29 cellular contexts compared by ENCODE assay signal in genomic region chr6:143878272-143878760, GRCh38. TPM values are rescaled to one million over a fixed set of nuclear protein-coding genes. Genes with fewer than 3 reads are reported as not detected.
DNase-seq lines count a peak whose midpoint lies in the region; ATAC-seq and TF ChIP-seq lines count a peak whose summit lies in the region.
"Had no signal": no experiment of that assay in that cellular context is flagged by ENCODE, and none has a peak within 500 bp of the region (broad histone marks: within the 10 kb centered on the region; RNA-seq: fewer than 3 reads in every experiment).

No MANE protein-coding gene starts in this region.

- H2AFZ ChIP-seq in mammary epithelial cell (ENCODE audit: low read depth, low read length) (no peak overlapping the region), neuronal stem cell (ENCODE audit: low read length) (no peak overlapping the region)

- intact Hi-C loops in activated CD4-positive, alpha-beta T cell treated with anti-CD3 and anti-CD28 coated beads for 36 hours (cut with DNase I, micrococcal nuclease), result no loop called here
- intact Hi-C loops in mammary epithelial cell (cut with micrococcal nuclease), result no loop called here
- intact Hi-C loops in CD8-positive, alpha-beta T cell (cut with DNase I, micrococcal nuclease), result no loop called here

- H3K9me3 Mint-ChIP-seq in activated CD4-positive, alpha-beta T cell treated with anti-CD3 and anti-CD28 coated beads for 36 hours (ENCODE audit: low read depth), result peaks cover 20% of the 10 kb centered on the region
- H3K9me3 Mint-ChIP-seq in WTC11, result peaks cover 52% of the 10 kb centered on the region
- H3K9me3 Mint-ChIP-seq in CD8-positive, alpha-beta T cell, result peaks cover 21% of the 10 kb centered on the region
- H3K9me3 Mint-ChIP-seq: stimulated activated effector memory CD8-positive, alpha-beta T cell treated with anti-CD3 and anti-CD28 coated beads, Interleukin-12 subunit alpha, Interleukin-12 subunit beta, amount 100 ng/mL, for 72 hours had no signal

- H2BK12ac ChIP-seq in neuronal stem cell (ENCODE audit: low read length), result peak overlapping the region; percentile 16

- H3K23ac ChIP-seq in neuronal stem cell (ENCODE audit: low read depth, low read length, poor library complexity), result no peak overlapping the region

- H2AK5ac ChIP-seq in neuronal stem cell (ENCODE audit: low read depth, low read length), result no peak overlapping the region

- no peak overlapping the region for H3K4me3 ChIP-seq in mammary epithelial cell (replicated peaks in 1 of 3; ENCODE audit: insufficient read depth in 1 of 3, low read depth in 2 of 3, low read length in 3 of 3)
- H3K4me3 ChIP-seq in neuronal stem cell (ENCODE audit: low read length in 2 of 2), result no peak overlapping the region
- no peak overlapping the region for H3K4me3 ChIP-seq in CD8-positive, alpha-beta T cell (ENCODE audit: low read depth, low read length)
- H3K4me3 ChIP-seq: body of pancreas, esophagus muscularis mucosa, gastroesophageal sphincter, ovary, upper lobe of left lung had no signal

- H4K8ac ChIP-seq in neuronal stem cell (ENCODE audit: low read depth, low read length), result peak overlapping the region; percentile 77

- no peaks in the 10 kb centered on the region for H4K20me1 ChIP-seq in mammary epithelial cell (ENCODE audit: insufficient read depth, low read length)

- H3K14ac ChIP-seq in neuronal stem cell (ENCODE audit: low read length), result no peak overlapping the region

- H3K9ac ChIP-seq in mammary epithelial cell (ENCODE audit: insufficient read depth, low read length), result no peak overlapping the region
- peak overlapping the region; percentile 37 for H3K9ac ChIP-seq in neuronal stem cell (ENCODE audit: low read depth, low read length, poor library complexity)

- H3K27me3 ChIP-seq in mammary epithelial cell (ENCODE audit: insufficient read depth, low read length) (no peaks in the 10 kb centered on the region), neuronal stem cell (ENCODE audit: control insufficient read depth in 3 of 3, insufficient read depth in 3 of 3, low read depth in 1 of 3, low read length in 3 of 3) (no peaks in the 10 kb centered on the region)
- H3K27me3 ChIP-seq in CD8-positive, alpha-beta T cell (ENCODE audit: insufficient read depth, low read length), result no peaks in the 10 kb centered on the region
- H3K27me3 ChIP-seq: BE2C, body of pancreas, esophagus muscularis mucosa, gastroesophageal sphincter, ovary, upper lobe of left lung had no signal

- no peak overlapping the region for H3K27ac Mint-ChIP-seq in activated CD4-positive, alpha-beta T cell treated with anti-CD3 and anti-CD28 coated beads for 36 hours
- H3K27ac Mint-ChIP-seq in WTC11, result no peak overlapping the region
- no peak overlapping the region for H3K27ac Mint-ChIP-seq in CD8-positive, alpha-beta T cell
- H3K27ac Mint-ChIP-seq: activated CD8-positive, alpha-beta T cell treated with anti-CD3 and anti-CD28 coated beads, Interleukin-2, amount 10 ng/mL, durations not matched to agents 7 days and 5 days; nephron; stimulated activated effector memory CD8-positive, alpha-beta T cell treated with anti-CD3 and anti-CD28 coated beads, Interleukin-12 subunit alpha, Interleukin-12 subunit beta, amount 100 ng/mL, for 72 hours had no signal

- no peak overlapping the region for H2BK5ac ChIP-seq in neuronal stem cell (ENCODE audit: low read length)

- dilution Hi-C loops in mammary epithelial cell (cut with HindIII; ENCODE audit: low sequenced_read_pairs), result no loop called here

- H3K4ac ChIP-seq in neuronal stem cell (ENCODE audit: low read length), result no peak overlapping the region

- no TSS peak for BruUV-seq in mammary epithelial cell (replicated peaks; lab: Mats Ljungman, UMichigan)

- H4K91ac ChIP-seq in neuronal stem cell (ENCODE audit: low read depth, low read length, poor library complexity), result no peak overlapping the region

- no peak overlapping the region for H3K4me2 ChIP-seq in mammary epithelial cell (ENCODE audit: insufficient read depth, low read depth, low read length)
- H3K4me2 ChIP-seq in neuronal stem cell (ENCODE audit: insufficient read depth, low read length, poor library complexity, severe bottlenecking), result no peak overlapping the region

- peaks cover 3% of the 10 kb centered on the region for H3K36me3 Mint-ChIP-seq in activated CD4-positive, alpha-beta T cell treated with anti-CD3 and anti-CD28 coated beads for 36 hours (ENCODE audit: low read depth)
- H3K36me3 Mint-ChIP-seq in WTC11, result peaks cover 8% of the 10 kb centered on the region
- no peaks in the 10 kb centered on the region for H3K36me3 Mint-ChIP-seq in CD8-positive, alpha-beta T cell
- H3K36me3 Mint-ChIP-seq: stimulated activated effector memory CD8-positive, alpha-beta T cell treated with anti-CD3 and anti-CD28 coated beads, Interleukin-12 subunit alpha, Interleukin-12 subunit beta, amount 100 ng/mL, for 72 hours had no signal

- H3K79me1 ChIP-seq in neuronal stem cell (ENCODE audit: low read depth, low read length), result no peaks in the 10 kb centered on the region

- TF ChIP-seq CTCF in mammary epithelial cell (conservative IDR thresholded peaks at IDR 0.05 in 1 of 2, IDR thresholded peaks at IDR 0.05 in 1 of 2; ENCODE audit: extremely low read depth in 1 of 2, insufficient read depth in 1 of 2, low read depth in 1 of 2, low read length in 2 of 2) (no peak), WTC11 (IDR thresholded peaks at IDR 0.05) (no peak)
- TF ChIP-seq CTCF in CD8-positive, alpha-beta T cell (IDR thresholded peaks at IDR 0.05), result no peak

- H3K4me1 ChIP-seq in mammary epithelial cell (ENCODE audit: insufficient read depth, low read length) (no peaks in the 10 kb centered on the region), neuronal stem cell (ENCODE audit: control insufficient read depth in 2 of 2, insufficient read depth in 1 of 2, low read depth in 1 of 2, low read length in 2 of 2) (no peaks in the 10 kb centered on the region)
- H3K4me1 ChIP-seq in CD8-positive, alpha-beta T cell (ENCODE audit: insufficient read depth, low read length), result no peaks in the 10 kb centered on the region
- H3K4me1 ChIP-seq: BE2C, body of pancreas, esophagus muscularis mucosa, gastroesophageal sphincter, upper lobe of left lung had no signal

- WGBS in mammary epithelial cell (ENCODE audit: low coverage, missing lambda C conversion rate), result 100% methylated on average over 3 of the region's 3 CpGs
- no CpG with 5 or more reads among the region's 3 CpGs for WGBS in neuronal stem cell (ENCODE audit: extremely low coverage in 2 of 2, insufficient read length in 2 of 2, insufficient replicate concordance in 1 of 2), 2 donors

- POLR2A ChIA-PET in activated CD4-positive, alpha-beta T cell treated with anti-CD3 and anti-CD28 coated beads for 36 hours (lab: Charles Lee), result no interaction called here
- POLR2A ChIA-PET in WTC11 (lab: Charles Lee), result interaction anchor here (0.6 kb wide), 1 partner anchor 17 kb away, joined by 3 read pairs; no protein-coding TSS in a partner anchor
- POLR2A ChIA-PET in CD8-positive, alpha-beta T cell (lab: Charles Lee), result no interaction called here

- peaks cover 3% of the 10 kb centered on the region for H3K4me1 Mint-ChIP-seq in activated CD4-positive, alpha-beta T cell treated with anti-CD3 and anti-CD28 coated beads for 36 hours
- H3K4me1 Mint-ChIP-seq in WTC11, result no peaks in the 10 kb centered on the region
- no peaks in the 10 kb centered on the region for H3K4me1 Mint-ChIP-seq in CD8-positive, alpha-beta T cell (ENCODE audit: low read depth)

- in situ Hi-C loops in mammary epithelial cell (cut with MboI; ENCODE audit: low sequenced_read_pairs in 2 of 2), result no loop called here

- no peak overlapping the region for H3K4me3 Mint-ChIP-seq in activated CD4-positive, alpha-beta T cell treated with anti-CD3 and anti-CD28 coated beads for 36 hours
- H3K4me3 Mint-ChIP-seq in WTC11, result no peak overlapping the region
- H3K4me3 Mint-ChIP-seq in CD8-positive, alpha-beta T cell, result no peak overlapping the region
- H3K4me3 Mint-ChIP-seq: activated CD8-positive, alpha-beta T cell treated with anti-CD3 and anti-CD28 coated beads, Interleukin-2, amount 10 ng/mL, durations not matched to agents 7 days and 5 days; nephron; stimulated activated effector memory CD8-positive, alpha-beta T cell treated with anti-CD3 and anti-CD28 coated beads, Interleukin-12 subunit alpha, Interleukin-12 subunit beta, amount 100 ng/mL, for 72 hours had no signal

- no peak for DNase-seq in activated CD4-positive, alpha-beta T cell treated with anti-CD3 and anti-CD28 coated beads for 36 hours
- DNase-seq in activated CD4-positive, alpha-beta T cell treated with anti-CD3 and anti-CD28 coated beads, Interleukin-2, amount 50 U/mL, for 4 hours, result no peak
- DNase-seq in HT1080 (ENCODE audit: low read depth) (peak; percentile 26), mammary epithelial cell (peak; percentile 34), neuronal stem cell (ENCODE audit: low spot score) (no peak), WTC11 (ENCODE audit: low spot score) (no peak)
- no peak for DNase-seq in CD8-positive, alpha-beta T cell
- DNase-seq: activated CD4-positive, CD25-positive, alpha-beta regulatory T cell; activated CD8-positive, alpha-beta T cell treated with anti-CD3 and anti-CD28 coated beads, Interleukin-2, amount 10 ng/mL, durations not matched to agents 7 days and 5 days; activated gamma-delta T cell treated with Interleukin-2 at 50 U/mL for 16 hours; BE2C; body of pancreas; COR-L47; DND-41; effector memory CD4-positive, alpha-beta T cell; hippocampal formation; KBM-7; ovary; SHP77; substantia nigra; upper lobe of left lung had no signal

- no peaks in the 10 kb centered on the region for H3K27me3 Mint-ChIP-seq in activated CD4-positive, alpha-beta T cell treated with anti-CD3 and anti-CD28 coated beads for 36 hours
- no peaks in the 10 kb centered on the region; the same call in 1 of the 2 replicates for H3K27me3 Mint-ChIP-seq in WTC11 (ENCODE audit: low read depth)
- peaks cover 2% of the 10 kb centered on the region for H3K27me3 Mint-ChIP-seq in CD8-positive, alpha-beta T cell (ENCODE audit: low read depth)

- H3K79me2 ChIP-seq in mammary epithelial cell (ENCODE audit: insufficient read depth, low read length), result no peaks in the 10 kb centered on the region

- H3K18ac ChIP-seq in neuronal stem cell (ENCODE audit: low read length), result no peak overlapping the region

- H3K36me3 ChIP-seq in mammary epithelial cell (ENCODE audit: insufficient read depth, low read length), result no peaks in the 10 kb centered on the region
- H3K36me3 ChIP-seq in neuronal stem cell (replicated peaks in 1 of 2; ENCODE audit: control insufficient read depth in 2 of 2, insufficient read depth in 2 of 2, low read length in 2 of 2), result no peaks in the 10 kb centered on the region
- no peaks in the 10 kb centered on the region for H3K36me3 ChIP-seq in CD8-positive, alpha-beta T cell (ENCODE audit: insufficient read depth, low read length)
- H3K36me3 ChIP-seq: BE2C, esophagus muscularis mucosa, gastroesophageal sphincter, ovary, upper lobe of left lung had no signal

- H2BK15ac ChIP-seq in neuronal stem cell (ENCODE audit: low read length), result no peak overlapping the region

- CTCF ChIA-PET in activated CD4-positive, alpha-beta T cell treated with anti-CD3 and anti-CD28 coated beads for 36 hours (lab: Charles Lee), result interaction anchor here (1.5 kb wide), 1 partner anchor 302 kb away, joined by 4 read pairs; no protein-coding TSS in a partner anchor
- CTCF ChIA-PET in mammary epithelial cell (lab: Charles Lee; ENCODE audit: low non-redundant PET), result no interaction called here
- CTCF ChIA-PET in WTC11 (lab: Charles Lee), result interaction anchor here (1.6 kb wide), 1 partner anchor 64 kb away, joined by 5 read pairs; no protein-coding TSS in a partner anchor
- CTCF ChIA-PET in CD8-positive, alpha-beta T cell (lab: Charles Lee), result no interaction called here

- H3K9me3 ChIP-seq in mammary epithelial cell (replicated peaks; ENCODE audit: insufficient read depth, low read length), result no peaks in the 10 kb centered on the region
- H3K9me3 ChIP-seq in neuronal stem cell (replicated peaks in 1 of 2; ENCODE audit: control insufficient read depth in 2 of 2, insufficient read depth in 1 of 2, low read depth in 1 of 2, low read length in 2 of 2), result peaks cover 0 to 9% of the 10 kb centered on the region in 2 donors
- H3K9me3 ChIP-seq in CD8-positive, alpha-beta T cell (ENCODE audit: low read length), result no peaks in the 10 kb centered on the region
- H3K9me3 ChIP-seq: BE2C, body of pancreas, ovary had no signal

- H2BK120ac ChIP-seq in neuronal stem cell (ENCODE audit: low read depth, low read length), result no peak overlapping the region

- no peak overlapping the region for H3K27ac ChIP-seq in mammary epithelial cell (ENCODE audit: insufficient read depth, low read depth, low read length)
- no peak overlapping the region for H3K27ac ChIP-seq in neuronal stem cell (replicated peaks; ENCODE audit: low read length)
- no peak overlapping the region for H3K27ac ChIP-seq in CD8-positive, alpha-beta T cell (ENCODE audit: low read depth, low read length)
- H3K27ac ChIP-seq: body of pancreas, esophagus muscularis mucosa, gastroesophageal sphincter, ovary, upper lobe of left lung had no signal

- ATAC-seq in activated CD4-positive, alpha-beta T cell treated with anti-CD3 and anti-CD28 coated beads for 36 hours, result peak; percentile 10
- ATAC-seq in HG02884 (IDR thresholded peaks at IDR 0.05; ENCODE audit: unreplicated experiment) (no peak), WTC11 (no peak)
- ATAC-seq in CD8-positive, alpha-beta T cell, result no peak
- ATAC-seq: activated CD8-positive, alpha-beta T cell treated with anti-CD3 and anti-CD28 coated beads, Interleukin-2, amount 10 ng/mL, durations not matched to agents 7 days and 5 days; body of pancreas; gastroesophageal sphincter had no signal

RNA-seq across cellular contexts. Expression of gene ZC2HC1B, which starts 14.0 kb away (rescaled TPM):
- not detected for total RNA-seq in activated CD4-positive, alpha-beta T cell treated with anti-CD3 and anti-CD28 coated beads for 36 hours
- total RNA-seq in HT1080 (2014; rRNA removed; shearing (Covaris generic)), result not detected in 2 replicates
- polyA plus RNA-seq in HT1080 (2015; cell fraction: cytosol; rRNA removed), result not detected in 2 replicates
- not detected in 2 replicates for polyA plus RNA-seq in HT1080 (2015; cell fraction: nucleus; rRNA removed)
- total RNA-seq in mammary epithelial cell, result not detected
- polyA plus RNA-seq in mammary epithelial cell, result not detected
- polyA minus RNA-seq in mammary epithelial cell, result not detected
- polyA plus RNA-seq in neuronal stem cell (2013, experiment 1 of 2), result not detected
- polyA plus RNA-seq in neuronal stem cell (2013, experiment 2 of 2), result not detected
- total RNA-seq in WTC11 (2021), result not detected in 3 replicates
- not detected for total RNA-seq in CD8-positive, alpha-beta T cell
- total RNA-seq: activated CD8-positive, alpha-beta T cell treated with anti-CD3 and anti-CD28 coated beads, Interleukin-2, amount 10 ng/mL, durations not matched to agents 7 days and 5 days; body of pancreas; esophagus muscularis mucosa; gastroesophageal sphincter; lower leg skin; mononuclear cell; OCI-LY7; upper lobe of left lung had no signal
- polyA plus RNA-seq: ovary had no signal

RNA-seq across cellular contexts. Expression of gene LTV1, which starts 35.2 kb away (rescaled TPM):
- 10 to 100 TPM; 34.3 to 36.3 TPM for total RNA-seq in activated CD4-positive, alpha-beta T cell treated with anti-CD3 and anti-CD28 coated beads for 36 hours
- 44.3 and 48.9 TPM in 2 replicates for total RNA-seq in HT1080 (2014; rRNA removed; shearing (Covaris generic))
- 34.1 and 39.4 TPM in 2 replicates for polyA plus RNA-seq in HT1080 (2015; cell fraction: cytosol; rRNA removed)
- 28.7 and 36.3 TPM in 2 replicates for polyA plus RNA-seq in HT1080 (2015; cell fraction: nucleus; rRNA removed)
- 10 to 100 TPM; 11.8 to 34.2 TPM for total RNA-seq in mammary epithelial cell
- polyA plus RNA-seq in mammary epithelial cell, result 15.7 TPM
- polyA minus RNA-seq in mammary epithelial cell, result 4.5 TPM
- polyA plus RNA-seq in neuronal stem cell (2013, experiment 1 of 2), result 27.0 TPM
- 27.2 TPM for polyA plus RNA-seq in neuronal stem cell (2013, experiment 2 of 2)
- 29.1 to 37.7 TPM (median 30.2 TPM) in 3 replicates for total RNA-seq in WTC11 (2021)
- total RNA-seq in CD8-positive, alpha-beta T cell, result 10 to 100 TPM; 31.7 to 33.4 TPM

Comparison
In these comparisons a context has a peak if more than half of its experiments do, and no peak if none do; other contexts are left out.
1. DNase-seq: peak in HT1080 (single experiment) and mammary epithelial cell (single experiment); none in activated CD4-positive, alpha-beta T cell treated with anti-CD3 and anti-CD28 coated beads for 36 hours (single experiment), activated CD4-positive, alpha-beta T cell treated with anti-CD3 and anti-CD28 coated beads, Interleukin-2, amount 50 U/mL, for 4 hours (0 of 2), neuronal stem cell (single experiment), WTC11 (single experiment) and CD8-positive, alpha-beta T cell (0 of 7).
2. CTCF ChIA-PET loops: an anchor here in activated CD4-positive, alpha-beta T cell treated with anti-CD3 and anti-CD28 coated beads for 36 hours (1.5 kb wide) and WTC11 (1.6 kb wide); none called in mammary epithelial cell and CD8-positive, alpha-beta T cell.